Comparison of ENCODE assay signal across 9 cellular contexts in genomic region chr10:24463683-24464426, GRCh38.
DNase-seq lines count a peak whose midpoint lies in the region; ATAC-seq and TF ChIP-seq lines count a peak whose summit lies in the region.
"Had no signal": no experiment of that assay in that cellular context is flagged by ENCODE, and none has a peak within 500 bp of the region (broad histone marks: within the 10 kb centered on the region; RNA-seq: fewer than 3 reads in every experiment).

No MANE protein-coding gene starts in this region.

- intact Hi-C loops in activated CD4-positive, alpha-beta T cell treated with anti-CD3 and anti-CD28 coated beads for 36 hours (cut with DNase I, micrococcal nuclease) = loop anchor here in 1 of 2 experiments (10.0 kb wide), 3 partner anchors 1019 to 1129 kb away; no protein-coding TSS in a partner anchor
- intact Hi-C loops in Panc1 (cut with micrococcal nuclease; ENCODE audit: unreplicated experiment) = no loop called here

- peak overlapping the region; percentile 44 for H3K27ac Mint-ChIP-seq in activated CD4-positive, alpha-beta T cell treated with anti-CD3 and anti-CD28 coated beads for 36 hours
- H3K27ac Mint-ChIP-seq: B cell had no signal

- ATAC-seq in activated CD4-positive, alpha-beta T cell treated with anti-CD3 and anti-CD28 coated beads for 36 hours = peak; percentile 73
- peak; percentile 63 for ATAC-seq in HG02588 (IDR thresholded peaks at IDR 0.05; ENCODE audit: unreplicated experiment)
- ATAC-seq in Panc1 = peak; percentile 58

- no peak overlapping the region; the same call in 1 of the 2 replicates for H3K27ac ChIP-seq in Panc1 (ENCODE audit: low read length)
- H3K27ac ChIP-seq in duodenal mucosa (ENCODE audit: low read depth, low read length) = peak overlapping the region; percentile 81

- TF ChIP-seq CTCF in Panc1 (IDR thresholded peaks at IDR 0.05) = no peak

- peaks cover 37% of the 10 kb centered on the region for H3K4me1 Mint-ChIP-seq in activated CD4-positive, alpha-beta T cell treated with anti-CD3 and anti-CD28 coated beads for 36 hours
- H3K4me1 Mint-ChIP-seq: B cell had no signal

- H3K27me3 ChIP-seq in Panc1 (ENCODE audit: control insufficient read depth, insufficient read depth, low read length) (no peaks in the 10 kb centered on the region), duodenal mucosa (ENCODE audit: control insufficient read depth in 1 of 2, insufficient read depth in 2 of 2, low read length in 2 of 2) (no peaks in the 10 kb centered on the region)

- peak overlapping the region; percentile 6 for H3K4me3 Mint-ChIP-seq in activated CD4-positive, alpha-beta T cell treated with anti-CD3 and anti-CD28 coated beads for 36 hours
- H3K4me3 Mint-ChIP-seq: B cell had no signal

- in situ Hi-C loops in Panc1 (cut with HindIII; ENCODE audit: low pct_unique_long_range_greater_than_20kb, low sequenced_read_pairs) = no loop called here

- no peaks in the 10 kb centered on the region for H3K36me3 Mint-ChIP-seq in activated CD4-positive, alpha-beta T cell treated with anti-CD3 and anti-CD28 coated beads for 36 hours (ENCODE audit: low read depth)

- CTCF ChIA-PET in activated CD4-positive, alpha-beta T cell treated with anti-CD3 and anti-CD28 coated beads for 36 hours (lab: Charles Lee) = no interaction called here
- CTCF ChIA-PET in Panc1 (lab: Charles Lee) = no interaction called here

- H3K36me3 ChIP-seq in Panc1 (ENCODE audit: control insufficient read depth, insufficient read depth, low read length) (no peaks in the 10 kb centered on the region), duodenal mucosa (ENCODE audit: control insufficient read depth in 1 of 2, insufficient read depth in 2 of 2, low read length in 2 of 2) (no peaks in the 10 kb centered on the region)

- H3K4me1 ChIP-seq in Panc1 (ENCODE audit: control insufficient read depth, insufficient read depth, low read length) (peaks cover 8% of the 10 kb centered on the region), duodenal mucosa (ENCODE audit: control insufficient read depth in 1 of 2, insufficient read depth in 2 of 2, low read length in 2 of 2) (peaks cover 19% of the 10 kb centered on the region in 2 donors)

- peak; percentile 64 for DNase-seq in activated CD4-positive, alpha-beta T cell treated with anti-CD3 and anti-CD28 coated beads for 36 hours
- DNase-seq in activated CD4-positive, alpha-beta T cell treated with anti-CD3 and anti-CD28 coated beads for 1 hour = no peak
- DNase-seq in Panc1 (ENCODE audit: low read depth, low spot score) = peak; percentile 87
- peak; percentile 5 for DNase-seq in pulmonary artery endothelial cell (ENCODE audit: low read depth, low spot score)
- DNase-seq in KG1 (lab: John Stamatoyannopoulos, UW) = no peak
- DNase-seq in SKM-1 (lab: John Stamatoyannopoulos, UW; ENCODE audit: unreplicated experiment) = no peak

- H3K9ac ChIP-seq in duodenal mucosa (ENCODE audit: low read depth in 1 of 2, low read length in 2 of 2) = peak overlapping the region; percentile 48 to 76

- H3K4me3 ChIP-seq in Panc1 (ENCODE audit: low read depth in 2 of 2, low read length in 2 of 2) = peak overlapping the region in 1 of 2 experiments; percentile 37; a peak in 2 of 4 replicates
- H3K4me3 ChIP-seq in duodenal mucosa (ENCODE audit: low read depth in 1 of 2, low read length in 2 of 2) = peak overlapping the region; percentile 66 to 76

- POLR2A ChIA-PET in activated CD4-positive, alpha-beta T cell treated with anti-CD3 and anti-CD28 coated beads for 36 hours (lab: Charles Lee) = no interaction called here
- POLR2A ChIA-PET in Panc1 (lab: Charles Lee) = no interaction called here

- no peaks in the 10 kb centered on the region for H3K9me3 Mint-ChIP-seq in activated CD4-positive, alpha-beta T cell treated with anti-CD3 and anti-CD28 coated beads for 36 hours (ENCODE audit: low read depth)

- H3K27me3 Mint-ChIP-seq in activated CD4-positive, alpha-beta T cell treated with anti-CD3 and anti-CD28 coated beads for 36 hours = peaks cover 26% of the 10 kb centered on the region
- H3K27me3 Mint-ChIP-seq: B cell had no signal

- H3K9me3 ChIP-seq in Panc1 (ENCODE audit: control insufficient read depth, insufficient read depth, low read depth, low read length) = no peaks in the 10 kb centered on the region
- no peaks in the 10 kb centered on the region for H3K9me3 ChIP-seq in duodenal mucosa (ENCODE audit: control insufficient read depth in 1 of 2, low read length in 2 of 2)

- no TSS peak for BruUV-seq in Panc1 (replicated peaks; lab: Mats Ljungman, UMichigan)

Comparison
In these comparisons a context has a peak if more than half of its experiments do, and no peak if none do; other contexts are left out.
1. DNase-seq: peak in activated CD4-positive, alpha-beta T cell treated with anti-CD3 and anti-CD28 coated beads for 36 hours (single experiment), Panc1 (single experiment) and pulmonary artery endothelial cell (single experiment); none in activated CD4-positive, alpha-beta T cell treated with anti-CD3 and anti-CD28 coated beads for 1 hour (single experiment), KG1 (single experiment) and SKM-1 (single experiment).
2. Peak in every context shown above with its lines, with median percentiles within 50 percentile points of each other: ATAC-seq.